Comparison of ENCODE assay signal across 1 cellular context in the genomic region with DNA sequence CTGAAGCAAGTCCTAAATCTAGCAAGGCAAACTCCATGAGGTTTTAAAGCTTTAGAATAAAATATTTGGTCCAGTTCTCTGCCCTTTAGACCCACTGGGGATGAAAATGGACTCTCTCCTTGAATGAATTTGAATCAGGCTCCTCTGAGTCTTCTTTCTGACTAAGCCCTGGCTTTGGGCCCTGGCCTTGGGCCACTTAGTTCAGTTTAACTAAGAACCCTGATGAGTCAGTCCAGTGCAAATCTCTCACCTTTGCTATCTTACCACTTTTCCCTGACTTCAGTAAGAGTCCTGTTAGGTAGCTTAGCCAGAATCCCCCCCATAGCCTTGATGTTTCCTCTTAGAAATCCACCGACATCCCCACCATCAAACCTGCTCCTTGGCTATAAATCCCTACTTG.
TF ChIP-seq lines count a peak whose summit lies in the region.

No MANE protein-coding gene starts in this region.

TF ChIP-seq in IMR-90, 13 proteins besides CTCF, POLR2A, EP300 and RAD21:
- TF ChIP-seq RFX5 (IDR thresholded peaks at IDR 0.05; ENCODE audit: low read depth, low read length), result no peak
- no peak for TF ChIP-seq SMC3 (IDR thresholded peaks at IDR 0.05; ENCODE audit: low read depth, low read length)
- TF ChIP-seq, protein P1, sequence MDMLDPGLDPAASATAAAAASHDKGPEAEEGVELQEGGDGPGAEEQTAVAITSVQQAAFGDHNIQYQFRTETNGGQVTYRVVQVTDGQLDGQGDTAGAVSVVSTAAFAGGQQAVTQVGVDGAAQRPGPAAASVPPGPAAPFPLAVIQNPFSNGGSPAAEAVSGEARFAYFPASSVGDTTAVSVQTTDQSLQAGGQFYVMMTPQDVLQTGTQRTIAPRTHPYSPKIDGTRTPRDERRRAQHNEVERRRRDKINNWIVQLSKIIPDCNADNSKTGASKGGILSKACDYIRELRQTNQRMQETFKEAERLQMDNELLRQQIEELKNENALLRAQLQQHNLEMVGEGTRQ (IDR thresholded peaks at IDR 0.05; ENCODE audit: low read depth, low read length), result no peak
TF ChIP-seq in IMR-90: peak in this region for 0.
